19 cellular contexts compared by ENCODE assay signal in genomic region chr2:46488389-46488788, GRCh38. TPM values are rescaled to one million over a fixed set of nuclear protein-coding genes. Genes with fewer than 3 reads are reported as not detected.
A peak's percentile ranks its signal among the peaks of the same experiment; 100 is the strongest.
DNase-seq lines count a peak whose midpoint lies in the region; ATAC-seq and TF ChIP-seq lines count a peak whose summit lies in the region.
"Had no signal": no experiment of that assay in that cellular context is flagged by ENCODE, and none has a peak within 500 bp of the region (broad histone marks: within the 10 kb centered on the region; RNA-seq: fewer than 3 reads in every experiment).

No MANE protein-coding gene starts in this region.

- H4K20me1 ChIP-seq in osteoblast (ENCODE audit: insufficient read depth, low read length), result no peaks in the 10 kb centered on the region

- H3K79me2 ChIP-seq in osteoblast (ENCODE audit: insufficient read depth, low read length), result no peaks in the 10 kb centered on the region

- H3K27me3 ChIP-seq in osteoblast (ENCODE audit: insufficient read depth, low read length), result no peaks in the 10 kb centered on the region

- H3K4me3 ChIP-seq in osteoblast (ENCODE audit: insufficient read depth, low read length), result no peak overlapping the region
- H3K4me3 ChIP-seq: coronary artery, psoas muscle had no signal

- H3K9me3 Mint-ChIP-seq in chondrocyte (ENCODE audit: low read depth) (no peaks in the 10 kb centered on the region), Calu3 (ENCODE audit: low read depth, unreplicated experiment) (no peaks in the 10 kb centered on the region)
- H3K9me3 Mint-ChIP-seq: activated naive CD4-positive, alpha-beta T cell treated with anti-CD3 and anti-CD28 coated beads, Interleukin-2, amount 50 U/mL, for 24 hours; activated T-cell treated with anti-CD3 and anti-CD28 coated beads, Interleukin-2, amount 50 U/mL, for 4 hours; nephron progenitor cell had no signal

- H3K4me1 Mint-ChIP-seq in chondrocyte (ENCODE audit: low read depth) (peaks cover 31% of the 10 kb centered on the region), Calu3 (ENCODE audit: low read depth, unreplicated experiment) (peaks cover 9% of the 10 kb centered on the region)
- H3K4me1 Mint-ChIP-seq: activated naive CD4-positive, alpha-beta T cell treated with anti-CD3 and anti-CD28 coated beads, Interleukin-2, amount 50 U/mL, for 24 hours had no signal

- H3K36me3 Mint-ChIP-seq in chondrocyte (ENCODE audit: low read depth), result no peaks in the 10 kb centered on the region
- no peaks in the 10 kb centered on the region for H3K36me3 Mint-ChIP-seq in Calu3 (ENCODE audit: insufficient read depth, unreplicated experiment)
- H3K36me3 Mint-ChIP-seq: activated naive CD4-positive, alpha-beta T cell treated with anti-CD3 and anti-CD28 coated beads, Interleukin-2, amount 50 U/mL, for 24 hours had no signal

- no peak for ATAC-seq in HG03139 (IDR thresholded peaks at IDR 0.05; ENCODE audit: unreplicated experiment)
- ATAC-seq: activated T-cell treated with anti-CD3 and anti-CD28 coated beads, Interleukin-2, amount 50 U/mL, for 4 hours; foreskin keratinocyte had no signal

- peaks cover 26% of the 10 kb centered on the region for H3K4me1 ChIP-seq in osteoblast (ENCODE audit: insufficient read depth, low read length)

- BruUV-seq in Calu3 (replicated peaks; lab: Mats Ljungman, UMichigan), result no TSS peak

- H3K9me3 ChIP-seq in osteoblast (ENCODE audit: low read depth, low read length), result no peaks in the 10 kb centered on the region
- H3K9me3 ChIP-seq: psoas muscle had no signal

- DNase-seq in ELR (ENCODE audit: low read depth), result peak; percentile 10
- DNase-seq in M059J (ENCODE audit: low read depth), result peak; percentile 10
- no peak for DNase-seq in chondrocyte (ENCODE audit: low spot score)
- DNase-seq in osteoblast (ENCODE audit: insufficient read length, low spot score, missing footprints), result peak; percentile 86
- no peak for DNase-seq in Calu3
- no peak for DNase-seq in hypothalamus (lab: John Stamatoyannopoulos, UW)
- DNase-seq in iPS-NIHi11 (ENCODE audit: low spot score), result no peak
- DNase-seq: activated T-cell treated with anti-CD3 and anti-CD28 coated beads, Interleukin-2, amount 50 U/mL, for 4 hours; foreskin keratinocyte; midbrain; NCI-H1417; NCI-H526; nephron progenitor cell had no signal

- CTCF ChIA-PET in Calu3 (lab: Charles Lee), result no interaction called here

- H3K27ac Mint-ChIP-seq in chondrocyte (ENCODE audit: unreplicated experiment) (no peak overlapping the region), Calu3 (ENCODE audit: unreplicated experiment) (no peak overlapping the region)
- H3K27ac Mint-ChIP-seq: activated naive CD4-positive, alpha-beta T cell treated with anti-CD3 and anti-CD28 coated beads, Interleukin-2, amount 50 U/mL, for 24 hours had no signal

- no peaks in the 10 kb centered on the region for H3K36me3 ChIP-seq in osteoblast (ENCODE audit: insufficient read depth, low read length)

- no peak overlapping the region for H3K4me3 Mint-ChIP-seq in chondrocyte (ENCODE audit: unreplicated experiment)
- H3K4me3 Mint-ChIP-seq in Calu3 (ENCODE audit: low read depth, unreplicated experiment), result no peak overlapping the region
- H3K4me3 Mint-ChIP-seq: activated naive CD4-positive, alpha-beta T cell treated with anti-CD3 and anti-CD28 coated beads, Interleukin-2, amount 50 U/mL, for 24 hours; activated T-cell treated with anti-CD3 and anti-CD28 coated beads, Interleukin-2, amount 50 U/mL, for 4 hours; nephron progenitor cell had no signal

- intact Hi-C loops in Calu3 (cut with micrococcal nuclease; ENCODE audit: unreplicated experiment), result no loop called here

- H3K27me3 Mint-ChIP-seq in chondrocyte (ENCODE audit: low read depth) (peaks cover 2% of the 10 kb centered on the region), Calu3 (ENCODE audit: unreplicated experiment) (peaks cover 80% of the 10 kb centered on the region)
- H3K27me3 Mint-ChIP-seq: activated naive CD4-positive, alpha-beta T cell treated with anti-CD3 and anti-CD28 coated beads, Interleukin-2, amount 50 U/mL, for 24 hours had no signal

- H3K27ac ChIP-seq in osteoblast (ENCODE audit: low read depth, low read length), result no peak overlapping the region
- H3K27ac ChIP-seq: foreskin keratinocyte, psoas muscle had no signal

- no peak overlapping the region for H3K4me2 ChIP-seq in osteoblast (ENCODE audit: insufficient read depth, low read length)

- H2AFZ ChIP-seq in osteoblast (ENCODE audit: low read length), result no peak overlapping the region

- peak; percentile 26 for TF ChIP-seq CTCF in chondrocyte (IDR thresholded peaks at IDR 0.05)
- TF ChIP-seq CTCF in osteoblast (IDR thresholded peaks at IDR 0.05; ENCODE audit: extremely low read depth, low read depth, low read length), result peak; percentile 9
- TF ChIP-seq CTCF in Calu3 (IDR thresholded peaks at IDR 0.05; ENCODE audit: unreplicated experiment), result no peak

RNA-seq across cellular contexts. Expression of gene TMEM247, which starts 9.0 kb away (rescaled TPM):
- not detected in 2 replicates for total RNA-seq in M059J (2014; rRNA removed; shearing (Covaris generic))
- total RNA-seq in chondrocyte, result not detected in 3 replicates
- total RNA-seq in osteoblast, result not detected in 2 replicates
- total RNA-seq in Calu3 (2022), result not detected in 2 replicates
- total RNA-seq: activated T-cell treated with anti-CD3 and anti-CD28 coated beads, Interleukin-2, amount 50 U/mL, for 4 hours; Daoy; foreskin keratinocyte; psoas muscle; T-helper 2 cell treated with Interferon-gamma antibody and Interleukin-4, amounts not matched to agents 100 ng/mL and 5 ng/mL, for 36 hours had no signal

RNA-seq across cellular contexts. Expression of gene RHOQ, which starts 53.9 kb away (rescaled TPM):
- 33.3 and 42.0 TPM in 2 replicates for total RNA-seq in M059J (2014; rRNA removed; shearing (Covaris generic))
- total RNA-seq in chondrocyte, result 90.0 to 140 TPM (median 136 TPM) in 3 replicates
- 137 and 163 TPM in 2 replicates for total RNA-seq in osteoblast
- total RNA-seq in Calu3 (2022), result 23.6 and 24.1 TPM in 2 replicates

RNA-seq across cellular contexts. Expression of gene ATP6V1E2, which starts 54.0 kb away (rescaled TPM):
- total RNA-seq in M059J (2014; rRNA removed; shearing (Covaris generic)), result 2.5 and 6.2 TPM in 2 replicates
- total RNA-seq in chondrocyte (5.6 to 10.0 TPM (median 6.6 TPM) in 3 replicates), osteoblast (5.9 and 6.5 TPM in 2 replicates), Calu3 (2022) (10.6 and 11.5 TPM in 2 replicates)

Comparison
In these comparisons a context has a peak if more than half of its experiments do, and no peak if none do; other contexts are left out.
1. DNase-seq: peak in ELR (single experiment), M059J (single experiment) and osteoblast (single experiment); none in chondrocyte (single experiment), Calu3 (single experiment), hypothalamus (0 of 51) and iPS-NIHi11 (single experiment).